ENCODE assay signal across 8 cellular contexts in genomic region chr18:11849845-11850747, GRCh38. TPM values are rescaled to one million over a fixed set of nuclear protein-coding genes. Genes with fewer than 3 reads are reported as not detected.
DNase-seq lines count a peak whose midpoint lies in the region; ATAC-seq and TF ChIP-seq lines count a peak whose summit lies in the region.

No MANE protein-coding gene starts in this region.

- DNase-seq in Daoy (ENCODE audit: low read depth), result peak; percentile 86
- DNase-seq in NCI-H146 treated with DMSO at 0.1 percent for 48 hours (lab: John Stamatoyannopoulos, UW; ENCODE audit: unreplicated experiment), result peak; percentile 82
- DNase-seq in caudate nucleus (lab: John Stamatoyannopoulos, UW), result peak in 44 of 61 donors; percentile 11 to 88 (median 50)
- DNase-seq in kidney glomerular epithelial cell (lab: John Stamatoyannopoulos, UW), result peak; percentile 51
- DNase-seq in stimulated activated CD4-positive, alpha-beta T cell treated with anti-CD3 and anti-CD28 coated beads, Interleukin-12 subunit alpha, Interleukin-12 subunit beta, amount 100 ng/mL, for 4 hours, result peak; percentile 19

- ATAC-seq in HG03095 (IDR thresholded peaks at IDR 0.05; ENCODE audit: unreplicated experiment) (no peak), GM18870 (IDR thresholded peaks at IDR 0.05; ENCODE audit: unreplicated experiment) (no peak)

- no peak for TF ChIP-seq CTCF in WI38 (IDR thresholded peaks at IDR 0.05; ENCODE audit: low read depth, low read length)

- peak overlapping the region; percentile 100 for H3K4me3 ChIP-seq in WI38 (ENCODE audit: low read depth, low read length)

- peak overlapping the region; percentile 93 for H3K27ac ChIP-seq in caudate nucleus (ENCODE audit: low read depth, low read length)

RNA-seq across cellular contexts. Expression of gene CHMP1B, which starts 1.1 kb away (rescaled TPM):
- 35.8 and 39.9 TPM in 2 replicates for total RNA-seq in Daoy (2014; rRNA removed; shearing (Covaris generic))

RNA-seq across cellular contexts. Expression of gene MPPE1, which starts 58.0 kb away (rescaled TPM):
- 9.5 and 10.5 TPM in 2 replicates for total RNA-seq in Daoy (2014; rRNA removed; shearing (Covaris generic))

Comparison
In these comparisons a context has a peak if more than half of its experiments do, and no peak if none do; other contexts are left out.
1. DNase-seq: peak in every context shown above with its lines; median percentile 86 in Daoy; 82 in NCI-H146 treated with DMSO at 0.1 percent for 48 hours; 51 in kidney glomerular epithelial cell; 50 in caudate nucleus; 19 in stimulated activated CD4-positive, alpha-beta T cell treated with anti-CD3 and anti-CD28 coated beads, Interleukin-12 subunit alpha, Interleukin-12 subunit beta, amount 100 ng/mL, for 4 hours.